8 cellular contexts compared by ENCODE assay signal in genomic region chr3:124730129-124730919, GRCh38. TPM values are rescaled to one million over a fixed set of nuclear protein-coding genes. Genes with fewer than 3 reads are reported as not detected.
DNase-seq lines count a peak whose midpoint lies in the region; ATAC-seq, FAIRE-seq and TF ChIP-seq lines count a peak whose summit lies in the region.

TSS of gene UMPS (plus strand) at chr3:124730452. CDS start at chr3:124730472, 20 bp downstream.

- H3K9me3 ChIP-seq in left ventricle myocardium inferior (replicated peaks) = no peaks in the 10 kb centered on the region
- no peaks in the 10 kb centered on the region for H3K9me3 ChIP-seq in prostate gland

- DNase-seq in GM12891 (ENCODE audit: insufficient read length, low spot score) (peak; percentile 82), NCI-H1436 treated with DMSO at 0.1 percent for 48 hours (lab: John Stamatoyannopoulos, UW) (peak; percentile 47), T-helper 1 cell (peak; percentile 76 to 90 (median 88)), amniotic epithelial cell (ENCODE audit: low read depth) (peak; percentile 71), left ventricle myocardium inferior (peak; percentile 90), prostate gland (ENCODE audit: low spot score) (peak; percentile 82), ureter (ENCODE audit: low spot score) (peak; percentile 92)

- under 1% methylated on average over 39 of the region's 44 CpGs for WGBS in prostate gland

- TF ChIP-seq CTCF in left ventricle myocardium inferior (IDR thresholded peaks at IDR 0.05; ENCODE audit: borderline replicate concordance) = no peak
- no peak for TF ChIP-seq CTCF in prostate gland (IDR thresholded peaks at IDR 0.05)

- H3K27me3 ChIP-seq in left ventricle myocardium inferior (ENCODE audit: low read depth) = peaks cover 6% of the 10 kb centered on the region
- no peaks in the 10 kb centered on the region for H3K27me3 ChIP-seq in prostate gland (replicated peaks; ENCODE audit: insufficient read depth)

- TF ChIP-seq POLR2A in GM12891 (IDR thresholded peaks at IDR 0.05; ENCODE audit: low read depth, low read length) = peak; percentile 96
- TF ChIP-seq POLR2A in prostate gland (IDR thresholded peaks at IDR 0.05) = peak; percentile 47

- ATAC-seq in HG02798 (IDR thresholded peaks at IDR 0.05; ENCODE audit: poor library complexity, unreplicated experiment) = peak; percentile 97

- intact Hi-C loops in left ventricle myocardium inferior (cut with micrococcal nuclease) (no loop called here), prostate gland (cut with DNase I) (no loop called here)

- FAIRE-seq in GM12891 (lab: Jason Lieb, UNC) = peak; percentile 97

- H3K27ac ChIP-seq in left ventricle myocardium inferior (replicated peaks) (peak within 1 kb of the TSS; percentile 82), prostate gland (peak within 1 kb of the TSS; percentile 37 to 59)

- H3K4me3 ChIP-seq in left ventricle myocardium inferior (peak within 1 kb of the TSS; percentile 91), prostate gland (peak within 1 kb of the TSS; percentile 74 to 79)

- H3K4me1 ChIP-seq in left ventricle myocardium inferior (peaks cover 30% of the 10 kb centered on the region), prostate gland (replicated peaks) (peaks cover 3% of the 10 kb centered on the region)

- H3K36me3 ChIP-seq in left ventricle myocardium inferior (no peaks in the 10 kb centered on the region), prostate gland (no peaks in the 10 kb centered on the region)

TF ChIP-seq in GM12891, 5 proteins besides CTCF, POLR2A, EP300 and RAD21:
- TF ChIP-seq POLR2AphosphoS5 (IDR thresholded peaks at IDR 0.05; ENCODE audit: low read depth, low read length) = peak; percentile 95
- no peak for TF ChIP-seq SPI1 (IDR thresholded peaks at IDR 0.05; ENCODE audit: low read depth, low read length)
- TF ChIP-seq POU2F2 (IDR thresholded peaks at IDR 0.05; ENCODE audit: low read depth, low read length) = no peak
- peak; percentile 85 for TF ChIP-seq TAF1 (IDR thresholded peaks at IDR 0.05; ENCODE audit: low read depth, low read length)
- TF ChIP-seq PAX5 (IDR thresholded peaks at IDR 0.05; ENCODE audit: insufficient read depth, low read length, severe bottlenecking) = no peak

RNA-seq across cellular contexts. Expression of gene UMPS, which starts in this region (rescaled TPM):
- 25.9 TPM for polyA plus RNA-seq in GM12891 (2012; ENCODE audit: low read depth, missing spikeins)
- total RNA-seq in left ventricle myocardium inferior (9.0 TPM), prostate gland (10 to 100 TPM; 22.2 to 23.5 TPM), ureter (33.6 TPM)

Comparison
In these comparisons a context has a peak if more than half of its experiments do, and no peak if none do; other contexts are left out.
1. Peak in every context shown above with its lines: DNase-seq, ATAC-seq, H3K4me3 ChIP-seq and H3K27ac ChIP-seq.